Comparison of ENCODE assay signal across 14 cellular contexts in genomic region chr16:26717826-26718225, GRCh38.
"Had no signal": no experiment of that assay in that cellular context is flagged by ENCODE, and none has a peak within 500 bp of the region (broad histone marks: within the 10 kb centered on the region; RNA-seq: fewer than 3 reads in every experiment).

No MANE protein-coding gene starts in this region.

- H3K9me3 ChIP-seq: mucosa of descending colon had no signal

- ATAC-seq: activated CD8-positive, alpha-beta memory T cell treated with anti-CD3 and anti-CD28 coated beads, Interleukin-2, amount 10 ng/mL, durations not matched to agents 7 days and 5 days; activated T-cell treated with anti-CD3 and anti-CD28 coated beads, Interleukin-2, amount 50 U/mL, for 4 hours; effector memory CD8-positive, alpha-beta T cell; left cardiac atrium; mucosa of descending colon; naive thymus-derived CD8-positive, alpha-beta T cell had no signal

- H3K4me3 ChIP-seq: mucosa of descending colon had no signal

- DNase-seq: activated CD4-positive, alpha-beta T cell treated with anti-CD3 and anti-CD28 coated beads, Interleukin-2, amount 50 U/mL, for 48 hours; activated CD4-positive, CD25-positive, alpha-beta regulatory T cell treated with anti-CD3 and anti-CD28 coated beads, Interleukin-2, amount 50 U/mL, for 72 hours; activated CD8-positive, alpha-beta memory T cell treated with anti-CD3 and anti-CD28 coated beads, Interleukin-2, amount 10 ng/mL, durations not matched to agents 7 days and 5 days; activated gamma-delta T cell; activated naive CD8-positive, alpha-beta T cell treated with anti-CD3 and anti-CD28 coated beads for 36 hours; activated T-cell treated with anti-CD3 and anti-CD28 coated beads, Interleukin-2, amount 50 U/mL, for 4 hours; cerebellar nuclear complex; effector memory CD8-positive, alpha-beta T cell; head of caudate nucleus; left cardiac atrium; mucosa of descending colon; naive thymus-derived CD8-positive, alpha-beta T cell; stimulated activated CD4-positive, alpha-beta T cell treated with anti-CD3 and anti-CD28 coated beads, Interleukin-4, amount 100 ng/mL, for 1 hour; stimulated activated CD8-positive, alpha-beta memory T cell treated with anti-CD3 and anti-CD28 coated beads, Interleukin-4, amount 100 ng/mL, for 48 hours had no signal
